21 cellular contexts compared by ENCODE assay signal in the genomic region with DNA sequence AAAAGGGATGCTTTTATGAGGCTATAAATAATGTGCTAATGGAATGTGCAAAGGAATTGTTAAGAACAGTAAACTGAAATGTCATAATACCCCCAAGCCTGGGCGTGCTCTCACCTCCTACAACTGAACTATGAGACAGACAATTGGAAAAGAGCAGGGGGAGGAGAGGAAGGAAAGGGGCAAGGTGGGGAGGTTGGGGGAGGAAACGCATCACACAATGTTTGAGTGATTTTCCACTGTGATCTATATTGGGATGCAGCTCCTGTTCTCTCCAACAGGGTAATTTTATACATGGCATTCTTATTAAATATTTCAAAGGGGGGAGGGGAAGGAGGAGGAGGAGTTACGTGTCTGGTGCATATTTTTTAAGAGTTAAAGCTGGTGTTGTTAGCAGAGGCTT.
DNase-seq lines count a peak whose midpoint lies in the region; ATAC-seq and TF ChIP-seq lines count a peak whose summit lies in the region.
"Had no signal": no experiment of that assay in that cellular context is flagged by ENCODE, and none has a peak within 500 bp of the region (broad histone marks: within the 10 kb centered on the region; RNA-seq: fewer than 3 reads in every experiment).

No MANE protein-coding gene starts in this region.

- POLR2A ChIA-PET in WTC11 (lab: Charles Lee): interaction anchor here (0.7 kb wide), 1 partner anchor 8 kb away, joined by 3 read pairs; no protein-coding TSS in a partner anchor

- H3K4me3 Mint-ChIP-seq in WTC11 (no peak overlapping the region), nephron (no peak overlapping the region)
- no peak overlapping the region for H3K4me3 Mint-ChIP-seq in activated T-cell treated with anti-CD3 and anti-CD28 coated beads, Interleukin-2, amount 50 U/mL, for 24 hours
- H3K4me3 Mint-ChIP-seq: CD4-positive, alpha-beta T cell had no signal

- no peaks in the 10 kb centered on the region; the same call in 1 of the 2 replicates for H3K27me3 Mint-ChIP-seq in WTC11 (ENCODE audit: low read depth)
- H3K27me3 Mint-ChIP-seq in nephron (ENCODE audit: low read depth): no peaks in the 10 kb centered on the region
- H3K27me3 Mint-ChIP-seq in activated T-cell treated with anti-CD3 and anti-CD28 coated beads, Interleukin-2, amount 50 U/mL, for 24 hours: no peaks in the 10 kb centered on the region
- H3K27me3 Mint-ChIP-seq: CD4-positive, alpha-beta T cell; IgD-negative memory B cell had no signal

- TF ChIP-seq CTCF in WTC11 (IDR thresholded peaks at IDR 0.05) (no peak), foreskin keratinocyte (conservative IDR thresholded peaks at IDR 0.05) (no peak), nephron (IDR thresholded peaks at IDR 0.05; ENCODE audit: unreplicated experiment in 3 of 3) (no peak)

- peaks cover 42% of the 10 kb centered on the region for H3K4me1 Mint-ChIP-seq in WTC11
- peaks cover 11% of the 10 kb centered on the region for H3K4me1 Mint-ChIP-seq in nephron
- no peaks in the 10 kb centered on the region for H3K4me1 Mint-ChIP-seq in activated T-cell treated with anti-CD3 and anti-CD28 coated beads, Interleukin-2, amount 50 U/mL, for 24 hours (ENCODE audit: low read depth)

- peak; percentile 15 for DNase-seq in NCI-H69 (lab: John Stamatoyannopoulos, UW)
- DNase-seq in WTC11 (ENCODE audit: low spot score): no peak
- DNase-seq in foreskin keratinocyte: peak in 1 of 2 donors; percentile 15
- no peak for DNase-seq in NCI-H2081 (lab: John Stamatoyannopoulos, UW)
- no peak for DNase-seq in Kasumi-1 (lab: John Stamatoyannopoulos, UW)
- DNase-seq in activated T-cell treated with anti-CD3 and anti-CD28 coated beads, Interleukin-2, amount 50 U/mL, for 24 hours: no peak
- DNase-seq: CD4-positive, alpha-beta T cell; COR-L47; DMS79 treated with DMSO at 0.1 percent for 48 hours; MV-4-11; NCI-H1105 treated with DMSO at 0.1 percent for 48 hours; NCI-H1694 treated with DMSO at 0.1 percent for 48 hours; NCI-H226; NCI-H510A treated with DMSO at 0.1 percent for 48 hours; NCI-H774; NK-92 treated with Interleukin-12 subunit alpha and Interleukin-12 subunit beta, amount 100 ng/mL, for 24 hours had no signal

- peaks cover 8% of the 10 kb centered on the region for H3K9me3 Mint-ChIP-seq in WTC11
- H3K9me3 Mint-ChIP-seq in nephron: no peaks in the 10 kb centered on the region
- H3K9me3 Mint-ChIP-seq in activated T-cell treated with anti-CD3 and anti-CD28 coated beads, Interleukin-2, amount 50 U/mL, for 24 hours: peaks cover 10% of the 10 kb centered on the region

- no peak overlapping the region for H3K27ac ChIP-seq in foreskin keratinocyte

- CTCF ChIA-PET in WTC11 (lab: Charles Lee): interaction anchor here (0.6 to 1.2 kb wide), 3 partner anchors 18 to 1055 kb away, joined by 3 to 5 read pairs (median 3); no protein-coding TSS in a partner anchor

- peak; percentile 32; the same call in 1 of the 2 replicates for ATAC-seq in WTC11
- ATAC-seq in foreskin keratinocyte: peak; percentile 67
- ATAC-seq in GM21526 (IDR thresholded peaks at IDR 0.05; ENCODE audit: low FRiP score, unreplicated experiment): no peak
- ATAC-seq: GM12878, Panc1 had no signal

- no peaks in the 10 kb centered on the region for H3K36me3 Mint-ChIP-seq in WTC11
- no peaks in the 10 kb centered on the region for H3K36me3 Mint-ChIP-seq in nephron (ENCODE audit: low read depth)
- no peaks in the 10 kb centered on the region for H3K36me3 Mint-ChIP-seq in activated T-cell treated with anti-CD3 and anti-CD28 coated beads, Interleukin-2, amount 50 U/mL, for 24 hours (ENCODE audit: low read depth)

- peaks cover 11% of the 10 kb centered on the region for H3K4me1 ChIP-seq in foreskin keratinocyte

- H3K27me3 ChIP-seq in foreskin keratinocyte: no peaks in the 10 kb centered on the region

- H3K27ac Mint-ChIP-seq in WTC11: no peak overlapping the region
- peak overlapping the region in 2 of 3 experiments; percentile 14 to 37 for H3K27ac Mint-ChIP-seq in nephron
- H3K27ac Mint-ChIP-seq in activated T-cell treated with anti-CD3 and anti-CD28 coated beads, Interleukin-2, amount 50 U/mL, for 24 hours: no peak overlapping the region
- H3K27ac Mint-ChIP-seq: CD4-positive, alpha-beta T cell; IgD-negative memory B cell had no signal

TF ChIP-seq in WTC11, 78 proteins besides CTCF, POLR2A, EP300 and RAD21 (continues in another document):
- TF ChIP-seq, protein P1, sequence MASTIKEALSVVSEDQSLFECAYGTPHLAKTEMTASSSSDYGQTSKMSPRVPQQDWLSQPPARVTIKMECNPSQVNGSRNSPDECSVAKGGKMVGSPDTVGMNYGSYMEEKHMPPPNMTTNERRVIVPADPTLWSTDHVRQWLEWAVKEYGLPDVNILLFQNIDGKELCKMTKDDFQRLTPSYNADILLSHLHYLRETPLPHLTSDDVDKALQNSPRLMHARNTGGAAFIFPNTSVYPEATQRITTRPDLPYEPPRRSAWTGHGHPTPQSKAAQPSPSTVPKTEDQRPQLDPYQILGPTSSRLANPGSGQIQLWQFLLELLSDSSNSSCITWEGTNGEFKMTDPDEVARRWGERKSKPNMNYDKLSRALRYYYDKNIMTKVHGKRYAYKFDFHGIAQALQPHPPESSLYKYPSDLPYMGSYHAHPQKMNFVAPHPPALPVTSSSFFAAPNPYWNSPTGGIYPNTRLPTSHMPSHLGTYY (CRISPR knock-in tag; IDR thresholded peaks at IDR 0.05): no peak
- TF ChIP-seq, protein P2, sequence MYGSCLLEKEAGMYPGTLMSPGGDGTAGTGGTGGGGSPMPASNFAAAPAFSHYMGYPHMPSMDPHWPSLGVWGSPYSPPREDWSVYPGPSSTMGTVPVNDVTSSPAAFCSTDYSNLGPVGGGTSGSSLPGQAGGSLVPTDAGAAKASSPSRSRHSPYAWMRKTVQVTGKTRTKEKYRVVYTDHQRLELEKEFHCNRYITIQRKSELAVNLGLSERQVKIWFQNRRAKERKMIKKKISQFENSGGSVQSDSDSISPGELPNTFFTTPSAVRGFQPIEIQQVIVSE (CRISPR knock-in tag; IDR thresholded peaks at IDR 0.05; ENCODE audit: borderline replicate concordance): no peak
- no peak for TF ChIP-seq IRF2 (CRISPR knock-in tag; IDR thresholded peaks at IDR 0.05; ENCODE audit: borderline replicate concordance, low read depth)
- TF ChIP-seq, protein P3, sequence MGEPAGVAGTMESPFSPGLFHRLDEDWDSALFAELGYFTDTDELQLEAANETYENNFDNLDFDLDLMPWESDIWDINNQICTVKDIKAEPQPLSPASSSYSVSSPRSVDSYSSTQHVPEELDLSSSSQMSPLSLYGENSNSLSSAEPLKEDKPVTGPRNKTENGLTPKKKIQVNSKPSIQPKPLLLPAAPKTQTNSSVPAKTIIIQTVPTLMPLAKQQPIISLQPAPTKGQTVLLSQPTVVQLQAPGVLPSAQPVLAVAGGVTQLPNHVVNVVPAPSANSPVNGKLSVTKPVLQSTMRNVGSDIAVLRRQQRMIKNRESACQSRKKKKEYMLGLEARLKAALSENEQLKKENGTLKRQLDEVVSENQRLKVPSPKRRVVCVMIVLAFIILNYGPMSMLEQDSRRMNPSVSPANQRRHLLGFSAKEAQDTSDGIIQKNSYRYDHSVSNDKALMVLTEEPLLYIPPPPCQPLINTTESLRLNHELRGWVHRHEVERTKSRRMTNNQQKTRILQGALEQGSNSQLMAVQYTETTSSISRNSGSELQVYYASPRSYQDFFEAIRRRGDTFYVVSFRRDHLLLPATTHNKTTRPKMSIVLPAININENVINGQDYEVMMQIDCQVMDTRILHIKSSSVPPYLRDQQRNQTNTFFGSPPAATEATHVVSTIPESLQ (CRISPR knock-in tag; IDR thresholded peaks at IDR 0.05): no peak
- TF ChIP-seq, protein P4, sequence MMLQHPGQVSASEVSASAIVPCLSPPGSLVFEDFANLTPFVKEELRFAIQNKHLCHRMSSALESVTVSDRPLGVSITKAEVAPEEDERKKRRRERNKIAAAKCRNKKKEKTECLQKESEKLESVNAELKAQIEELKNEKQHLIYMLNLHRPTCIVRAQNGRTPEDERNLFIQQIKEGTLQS (CRISPR knock-in tag; conservative IDR thresholded peaks at IDR 0.05): no peak
- TF ChIP-seq JAZF1 (CRISPR knock-in tag; IDR thresholded peaks at IDR 0.05): no peak
- TF ChIP-seq, protein P5, sequence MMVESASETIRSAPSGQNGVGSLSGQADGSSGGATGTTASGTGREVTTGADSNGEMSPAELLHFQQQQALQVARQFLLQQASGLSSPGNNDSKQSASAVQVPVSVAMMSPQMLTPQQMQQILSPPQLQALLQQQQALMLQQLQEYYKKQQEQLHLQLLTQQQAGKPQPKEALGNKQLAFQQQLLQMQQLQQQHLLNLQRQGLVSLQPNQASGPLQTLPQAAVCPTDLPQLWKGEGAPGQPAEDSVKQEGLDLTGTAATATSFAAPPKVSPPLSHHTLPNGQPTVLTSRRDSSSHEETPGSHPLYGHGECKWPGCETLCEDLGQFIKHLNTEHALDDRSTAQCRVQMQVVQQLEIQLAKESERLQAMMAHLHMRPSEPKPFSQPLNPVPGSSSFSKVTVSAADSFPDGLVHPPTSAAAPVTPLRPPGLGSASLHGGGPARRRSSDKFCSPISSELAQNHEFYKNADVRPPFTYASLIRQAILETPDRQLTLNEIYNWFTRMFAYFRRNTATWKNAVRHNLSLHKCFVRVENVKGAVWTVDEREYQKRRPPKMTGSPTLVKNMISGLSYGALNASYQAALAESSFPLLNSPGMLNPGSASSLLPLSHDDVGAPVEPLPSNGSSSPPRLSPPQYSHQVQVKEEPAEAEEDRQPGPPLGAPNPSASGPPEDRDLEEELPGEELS (CRISPR knock-in tag; IDR thresholded peaks at IDR 0.05): no peak
- TF ChIP-seq TEAD4 (CRISPR knock-in tag; IDR thresholded peaks at IDR 0.05): no peak
- TF ChIP-seq ZNF232 (CRISPR knock-in tag; IDR thresholded peaks at IDR 0.05): no peak

Comparison
In these comparisons a context has a peak if more than half of its experiments do, and no peak if none do; other contexts are left out.
1. H3K27ac Mint-ChIP-seq: peak in nephron (2 of 3); none in WTC11 (single experiment) and activated T-cell treated with anti-CD3 and anti-CD28 coated beads, Interleukin-2, amount 50 U/mL, for 24 hours (single experiment).